Comparison of ENCODE assay signal across 2 cellular contexts in the genomic region with DNA sequence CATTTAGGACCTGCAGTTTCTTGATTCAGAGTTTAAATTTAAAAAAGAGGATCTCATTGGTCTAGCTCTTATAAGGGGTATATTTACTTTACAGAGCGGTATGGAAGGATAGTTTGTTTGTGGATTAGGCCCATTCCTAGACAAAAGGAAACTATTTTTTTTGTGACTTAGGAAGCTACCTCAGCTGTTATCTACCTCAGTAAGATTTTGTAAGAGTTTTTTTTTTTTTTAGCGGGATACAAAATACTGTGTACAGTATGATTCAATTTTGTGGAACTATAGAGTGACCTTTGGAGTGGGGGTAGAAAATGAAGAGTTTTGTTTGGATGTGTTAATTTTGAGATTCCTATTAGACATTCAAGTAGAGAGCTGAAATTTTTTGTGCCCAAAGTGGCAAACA.
TF ChIP-seq lines count a peak whose summit lies in the region.

No MANE protein-coding gene starts in this region.

TF ChIP-seq in WTC11, 78 proteins besides CTCF, POLR2A, EP300 and RAD21 (continued from another document):
- TF ChIP-seq, protein P1, sequence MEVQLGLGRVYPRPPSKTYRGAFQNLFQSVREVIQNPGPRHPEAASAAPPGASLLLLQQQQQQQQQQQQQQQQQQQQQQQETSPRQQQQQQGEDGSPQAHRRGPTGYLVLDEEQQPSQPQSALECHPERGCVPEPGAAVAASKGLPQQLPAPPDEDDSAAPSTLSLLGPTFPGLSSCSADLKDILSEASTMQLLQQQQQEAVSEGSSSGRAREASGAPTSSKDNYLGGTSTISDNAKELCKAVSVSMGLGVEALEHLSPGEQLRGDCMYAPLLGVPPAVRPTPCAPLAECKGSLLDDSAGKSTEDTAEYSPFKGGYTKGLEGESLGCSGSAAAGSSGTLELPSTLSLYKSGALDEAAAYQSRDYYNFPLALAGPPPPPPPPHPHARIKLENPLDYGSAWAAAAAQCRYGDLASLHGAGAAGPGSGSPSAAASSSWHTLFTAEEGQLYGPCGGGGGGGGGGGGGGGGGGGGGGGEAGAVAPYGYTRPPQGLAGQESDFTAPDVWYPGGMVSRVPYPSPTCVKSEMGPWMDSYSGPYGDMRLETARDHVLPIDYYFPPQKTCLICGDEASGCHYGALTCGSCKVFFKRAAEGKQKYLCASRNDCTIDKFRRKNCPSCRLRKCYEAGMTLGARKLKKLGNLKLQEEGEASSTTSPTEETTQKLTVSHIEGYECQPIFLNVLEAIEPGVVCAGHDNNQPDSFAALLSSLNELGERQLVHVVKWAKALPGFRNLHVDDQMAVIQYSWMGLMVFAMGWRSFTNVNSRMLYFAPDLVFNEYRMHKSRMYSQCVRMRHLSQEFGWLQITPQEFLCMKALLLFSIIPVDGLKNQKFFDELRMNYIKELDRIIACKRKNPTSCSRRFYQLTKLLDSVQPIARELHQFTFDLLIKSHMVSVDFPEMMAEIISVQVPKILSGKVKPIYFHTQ (CRISPR knock-in tag; IDR thresholded peaks at IDR 0.05): no peak
- TF ChIP-seq ZNF317 (CRISPR knock-in tag; IDR thresholded peaks at IDR 0.05; ENCODE audit: borderline replicate concordance, low read depth) (no peak), GRHL2 (CRISPR knock-in tag; IDR thresholded peaks at IDR 0.05; ENCODE audit: insufficient replicate concordance, severe bottlenecking) (no peak), PRRX2 (CRISPR knock-in tag; IDR thresholded peaks at IDR 0.05) (no peak), ZNF416 (CRISPR knock-in tag; IDR thresholded peaks at IDR 0.05) (no peak), ESRRA (CRISPR knock-in tag; IDR thresholded peaks at IDR 0.05; ENCODE audit: borderline replicate concordance) (no peak), SP1 (CRISPR knock-in tag; conservative IDR thresholded peaks at IDR 0.05) (no peak), EMX1 (CRISPR knock-in tag; IDR thresholded peaks at IDR 0.05) (no peak), RORB (CRISPR knock-in tag; IDR thresholded peaks at IDR 0.05) (no peak)
- TF ChIP-seq, protein P2, sequence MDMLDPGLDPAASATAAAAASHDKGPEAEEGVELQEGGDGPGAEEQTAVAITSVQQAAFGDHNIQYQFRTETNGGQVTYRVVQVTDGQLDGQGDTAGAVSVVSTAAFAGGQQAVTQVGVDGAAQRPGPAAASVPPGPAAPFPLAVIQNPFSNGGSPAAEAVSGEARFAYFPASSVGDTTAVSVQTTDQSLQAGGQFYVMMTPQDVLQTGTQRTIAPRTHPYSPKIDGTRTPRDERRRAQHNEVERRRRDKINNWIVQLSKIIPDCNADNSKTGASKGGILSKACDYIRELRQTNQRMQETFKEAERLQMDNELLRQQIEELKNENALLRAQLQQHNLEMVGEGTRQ (CRISPR knock-in tag; IDR thresholded peaks at IDR 0.05): no peak
- TF ChIP-seq, protein P3, sequence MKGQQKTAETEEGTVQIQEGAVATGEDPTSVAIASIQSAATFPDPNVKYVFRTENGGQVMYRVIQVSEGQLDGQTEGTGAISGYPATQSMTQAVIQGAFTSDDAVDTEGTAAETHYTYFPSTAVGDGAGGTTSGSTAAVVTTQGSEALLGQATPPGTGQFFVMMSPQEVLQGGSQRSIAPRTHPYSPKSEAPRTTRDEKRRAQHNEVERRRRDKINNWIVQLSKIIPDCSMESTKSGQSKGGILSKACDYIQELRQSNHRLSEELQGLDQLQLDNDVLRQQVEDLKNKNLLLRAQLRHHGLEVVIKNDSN (CRISPR knock-in tag; IDR thresholded peaks at IDR 0.05): no peak
- TF ChIP-seq, protein P4, sequence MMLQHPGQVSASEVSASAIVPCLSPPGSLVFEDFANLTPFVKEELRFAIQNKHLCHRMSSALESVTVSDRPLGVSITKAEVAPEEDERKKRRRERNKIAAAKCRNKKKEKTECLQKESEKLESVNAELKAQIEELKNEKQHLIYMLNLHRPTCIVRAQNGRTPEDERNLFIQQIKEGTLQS (CRISPR knock-in tag; conservative IDR thresholded peaks at IDR 0.05): no peak
- TF ChIP-seq, protein P5, sequence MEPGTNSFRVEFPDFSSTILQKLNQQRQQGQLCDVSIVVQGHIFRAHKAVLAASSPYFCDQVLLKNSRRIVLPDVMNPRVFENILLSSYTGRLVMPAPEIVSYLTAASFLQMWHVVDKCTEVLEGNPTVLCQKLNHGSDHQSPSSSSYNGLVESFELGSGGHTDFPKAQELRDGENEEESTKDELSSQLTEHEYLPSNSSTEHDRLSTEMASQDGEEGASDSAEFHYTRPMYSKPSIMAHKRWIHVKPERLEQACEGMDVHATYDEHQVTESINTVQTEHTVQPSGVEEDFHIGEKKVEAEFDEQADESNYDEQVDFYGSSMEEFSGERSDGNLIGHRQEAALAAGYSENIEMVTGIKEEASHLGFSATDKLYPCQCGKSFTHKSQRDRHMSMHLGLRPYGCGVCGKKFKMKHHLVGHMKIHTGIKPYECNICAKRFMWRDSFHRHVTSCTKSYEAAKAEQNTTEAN (CRISPR knock-in tag; IDR thresholded peaks at IDR 0.05): no peak
- TF ChIP-seq, protein P6, sequence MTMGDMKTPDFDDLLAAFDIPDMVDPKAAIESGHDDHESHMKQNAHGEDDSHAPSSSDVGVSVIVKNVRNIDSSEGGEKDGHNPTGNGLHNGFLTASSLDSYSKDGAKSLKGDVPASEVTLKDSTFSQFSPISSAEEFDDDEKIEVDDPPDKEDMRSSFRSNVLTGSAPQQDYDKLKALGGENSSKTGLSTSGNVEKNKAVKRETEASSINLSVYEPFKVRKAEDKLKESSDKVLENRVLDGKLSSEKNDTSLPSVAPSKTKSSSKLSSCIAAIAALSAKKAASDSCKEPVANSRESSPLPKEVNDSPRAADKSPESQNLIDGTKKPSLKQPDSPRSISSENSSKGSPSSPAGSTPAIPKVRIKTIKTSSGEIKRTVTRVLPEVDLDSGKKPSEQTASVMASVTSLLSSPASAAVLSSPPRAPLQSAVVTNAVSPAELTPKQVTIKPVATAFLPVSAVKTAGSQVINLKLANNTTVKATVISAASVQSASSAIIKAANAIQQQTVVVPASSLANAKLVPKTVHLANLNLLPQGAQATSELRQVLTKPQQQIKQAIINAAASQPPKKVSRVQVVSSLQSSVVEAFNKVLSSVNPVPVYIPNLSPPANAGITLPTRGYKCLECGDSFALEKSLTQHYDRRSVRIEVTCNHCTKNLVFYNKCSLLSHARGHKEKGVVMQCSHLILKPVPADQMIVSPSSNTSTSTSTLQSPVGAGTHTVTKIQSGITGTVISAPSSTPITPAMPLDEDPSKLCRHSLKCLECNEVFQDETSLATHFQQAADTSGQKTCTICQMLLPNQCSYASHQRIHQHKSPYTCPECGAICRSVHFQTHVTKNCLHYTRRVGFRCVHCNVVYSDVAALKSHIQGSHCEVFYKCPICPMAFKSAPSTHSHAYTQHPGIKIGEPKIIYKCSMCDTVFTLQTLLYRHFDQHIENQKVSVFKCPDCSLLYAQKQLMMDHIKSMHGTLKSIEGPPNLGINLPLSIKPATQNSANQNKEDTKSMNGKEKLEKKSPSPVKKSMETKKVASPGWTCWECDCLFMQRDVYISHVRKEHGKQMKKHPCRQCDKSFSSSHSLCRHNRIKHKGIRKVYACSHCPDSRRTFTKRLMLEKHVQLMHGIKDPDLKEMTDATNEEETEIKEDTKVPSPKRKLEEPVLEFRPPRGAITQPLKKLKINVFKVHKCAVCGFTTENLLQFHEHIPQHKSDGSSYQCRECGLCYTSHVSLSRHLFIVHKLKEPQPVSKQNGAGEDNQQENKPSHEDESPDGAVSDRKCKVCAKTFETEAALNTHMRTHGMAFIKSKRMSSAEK (CRISPR knock-in tag; IDR thresholded peaks at IDR 0.05; ENCODE audit: borderline replicate concordance): no peak
TF ChIP-seq in WTC11: peak in this region for 0.

TF ChIP-seq in HepG2, 621 proteins besides CTCF, POLR2A, EP300 and RAD21 (continued from another document and continues in another):
- TF ChIP-seq, protein P7, sequence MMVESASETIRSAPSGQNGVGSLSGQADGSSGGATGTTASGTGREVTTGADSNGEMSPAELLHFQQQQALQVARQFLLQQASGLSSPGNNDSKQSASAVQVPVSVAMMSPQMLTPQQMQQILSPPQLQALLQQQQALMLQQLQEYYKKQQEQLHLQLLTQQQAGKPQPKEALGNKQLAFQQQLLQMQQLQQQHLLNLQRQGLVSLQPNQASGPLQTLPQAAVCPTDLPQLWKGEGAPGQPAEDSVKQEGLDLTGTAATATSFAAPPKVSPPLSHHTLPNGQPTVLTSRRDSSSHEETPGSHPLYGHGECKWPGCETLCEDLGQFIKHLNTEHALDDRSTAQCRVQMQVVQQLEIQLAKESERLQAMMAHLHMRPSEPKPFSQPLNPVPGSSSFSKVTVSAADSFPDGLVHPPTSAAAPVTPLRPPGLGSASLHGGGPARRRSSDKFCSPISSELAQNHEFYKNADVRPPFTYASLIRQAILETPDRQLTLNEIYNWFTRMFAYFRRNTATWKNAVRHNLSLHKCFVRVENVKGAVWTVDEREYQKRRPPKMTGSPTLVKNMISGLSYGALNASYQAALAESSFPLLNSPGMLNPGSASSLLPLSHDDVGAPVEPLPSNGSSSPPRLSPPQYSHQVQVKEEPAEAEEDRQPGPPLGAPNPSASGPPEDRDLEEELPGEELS (CRISPR knock-in tag; IDR thresholded peaks at IDR 0.05): peak; percentile 5; the same call in 1 of the 2 replicates
- 0 out of 2 replicates have a peak, but pooled peaks have one; percentile 15 for TF ChIP-seq CREM (IDR thresholded peaks at IDR 0.05)
- TF ChIP-seq CREM (CRISPR knock-in tag; IDR thresholded peaks at IDR 0.05): no peak
- no peak for TF ChIP-seq SOX6 (IDR thresholded peaks at IDR 0.05)
- peak; percentile 12; the same call in 1 of the 2 replicates for TF ChIP-seq SOX6 (CRISPR knock-in tag; IDR thresholded peaks at IDR 0.05)
- peak; percentile 73; the same call in 1 of the 2 replicates for TF ChIP-seq HNF4G (IDR thresholded peaks at IDR 0.05; ENCODE audit: borderline replicate concordance, low read depth, low read length)
- TF ChIP-seq HNF4G (CRISPR knock-in tag; IDR thresholded peaks at IDR 0.05; ENCODE audit: borderline replicate concordance, low read depth): no peak
- TF ChIP-seq, protein P8, sequence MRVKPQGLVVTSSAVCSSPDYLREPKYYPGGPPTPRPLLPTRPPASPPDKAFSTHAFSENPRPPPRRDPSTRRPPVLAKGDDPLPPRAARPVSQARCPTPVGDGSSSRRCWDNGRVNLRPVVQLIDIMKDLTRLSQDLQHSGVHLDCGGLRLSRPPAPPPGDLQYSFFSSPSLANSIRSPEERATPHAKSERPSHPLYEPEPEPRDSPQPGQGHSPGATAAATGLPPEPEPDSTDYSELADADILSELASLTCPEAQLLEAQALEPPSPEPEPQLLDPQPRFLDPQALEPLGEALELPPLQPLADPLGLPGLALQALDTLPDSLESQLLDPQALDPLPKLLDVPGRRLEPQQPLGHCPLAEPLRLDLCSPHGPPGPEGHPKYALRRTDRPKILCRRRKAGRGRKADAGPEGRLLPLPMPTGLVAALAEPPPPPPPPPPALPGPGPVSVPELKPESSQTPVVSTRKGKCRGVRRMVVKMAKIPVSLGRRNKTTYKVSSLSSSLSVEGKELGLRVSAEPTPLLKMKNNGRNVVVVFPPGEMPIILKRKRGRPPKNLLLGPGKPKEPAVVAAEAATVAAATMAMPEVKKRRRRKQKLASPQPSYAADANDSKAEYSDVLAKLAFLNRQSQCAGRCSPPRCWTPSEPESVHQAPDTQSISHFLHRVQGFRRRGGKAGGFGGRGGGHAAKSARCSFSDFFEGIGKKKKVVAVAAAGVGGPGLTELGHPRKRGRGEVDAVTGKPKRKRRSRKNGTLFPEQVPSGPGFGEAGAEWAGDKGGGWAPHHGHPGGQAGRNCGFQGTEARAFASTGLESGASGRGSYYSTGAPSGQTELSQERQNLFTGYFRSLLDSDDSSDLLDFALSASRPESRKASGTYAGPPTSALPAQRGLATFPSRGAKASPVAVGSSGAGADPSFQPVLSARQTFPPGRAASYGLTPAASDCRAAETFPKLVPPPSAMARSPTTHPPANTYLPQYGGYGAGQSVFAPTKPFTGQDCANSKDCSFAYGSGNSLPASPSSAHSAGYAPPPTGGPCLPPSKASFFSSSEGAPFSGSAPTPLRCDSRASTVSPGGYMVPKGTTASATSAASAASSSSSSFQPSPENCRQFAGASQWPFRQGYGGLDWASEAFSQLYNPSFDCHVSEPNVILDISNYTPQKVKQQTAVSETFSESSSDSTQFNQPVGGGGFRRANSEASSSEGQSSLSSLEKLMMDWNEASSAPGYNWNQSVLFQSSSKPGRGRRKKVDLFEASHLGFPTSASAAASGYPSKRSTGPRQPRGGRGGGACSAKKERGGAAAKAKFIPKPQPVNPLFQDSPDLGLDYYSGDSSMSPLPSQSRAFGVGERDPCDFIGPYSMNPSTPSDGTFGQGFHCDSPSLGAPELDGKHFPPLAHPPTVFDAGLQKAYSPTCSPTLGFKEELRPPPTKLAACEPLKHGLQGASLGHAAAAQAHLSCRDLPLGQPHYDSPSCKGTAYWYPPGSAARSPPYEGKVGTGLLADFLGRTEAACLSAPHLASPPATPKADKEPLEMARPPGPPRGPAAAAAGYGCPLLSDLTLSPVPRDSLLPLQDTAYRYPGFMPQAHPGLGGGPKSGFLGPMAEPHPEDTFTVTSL (CRISPR knock-in tag; IDR thresholded peaks at IDR 0.05; ENCODE audit: borderline replicate concordance): 0 out of 2 replicates have a peak, but pooled peaks have one; percentile 19
- no peak for TF ChIP-seq KDM4B (CRISPR knock-in tag; IDR thresholded peaks at IDR 0.05)
- peak; percentile 62; the same call in 1 of the 2 replicates for TF ChIP-seq LCORL (IDR thresholded peaks at IDR 0.05)
- no peak for TF ChIP-seq LCORL (CRISPR knock-in tag; IDR thresholded peaks at IDR 0.05)
- TF ChIP-seq ZNF234 (CRISPR knock-in tag; conservative IDR thresholded peaks at IDR 0.05): no peak
- no peak for TF ChIP-seq TOE1 (CRISPR knock-in tag; IDR thresholded peaks at IDR 0.05)
- TF ChIP-seq NFIC (IDR thresholded peaks at IDR 0.05; ENCODE audit: low read length): peak; percentile 58; the same call in 1 of the 2 replicates
- no peak for TF ChIP-seq HES4 (CRISPR knock-in tag; IDR thresholded peaks at IDR 0.05; ENCODE audit: borderline replicate concordance)
- no peak for TF ChIP-seq SMYD3 (CRISPR knock-in tag; IDR thresholded peaks at IDR 0.05)
- TF ChIP-seq ZNF382 (CRISPR knock-in tag; IDR thresholded peaks at IDR 0.05; ENCODE audit: borderline replicate concordance): no peak
- TF ChIP-seq, protein P9, sequence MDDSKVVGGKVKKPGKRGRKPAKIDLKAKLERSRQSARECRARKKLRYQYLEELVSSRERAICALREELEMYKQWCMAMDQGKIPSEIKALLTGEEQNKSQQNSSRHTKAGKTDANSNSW (CRISPR knock-in tag; IDR thresholded peaks at IDR 0.05; ENCODE audit: borderline replicate concordance): no peak
- TF ChIP-seq, protein P10, sequence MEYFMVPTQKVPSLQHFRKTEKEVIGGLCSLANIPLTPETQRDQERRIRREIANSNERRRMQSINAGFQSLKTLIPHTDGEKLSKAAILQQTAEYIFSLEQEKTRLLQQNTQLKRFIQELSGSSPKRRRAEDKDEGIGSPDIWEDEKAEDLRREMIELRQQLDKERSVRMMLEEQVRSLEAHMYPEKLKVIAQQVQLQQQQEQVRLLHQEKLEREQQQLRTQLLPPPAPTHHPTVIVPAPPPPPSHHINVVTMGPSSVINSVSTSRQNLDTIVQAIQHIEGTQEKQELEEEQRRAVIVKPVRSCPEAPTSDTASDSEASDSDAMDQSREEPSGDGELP (IDR thresholded peaks at IDR 0.05; ENCODE audit: borderline replicate concordance, low read depth): peak; percentile 47; the same call in 1 of the 2 replicates
- peak; percentile 36; the same call in 1 of the 2 replicates for TF ChIP-seq SOX5 (CRISPR knock-in tag; IDR thresholded peaks at IDR 0.05; ENCODE audit: borderline replicate concordance)
- TF ChIP-seq, protein P11, sequence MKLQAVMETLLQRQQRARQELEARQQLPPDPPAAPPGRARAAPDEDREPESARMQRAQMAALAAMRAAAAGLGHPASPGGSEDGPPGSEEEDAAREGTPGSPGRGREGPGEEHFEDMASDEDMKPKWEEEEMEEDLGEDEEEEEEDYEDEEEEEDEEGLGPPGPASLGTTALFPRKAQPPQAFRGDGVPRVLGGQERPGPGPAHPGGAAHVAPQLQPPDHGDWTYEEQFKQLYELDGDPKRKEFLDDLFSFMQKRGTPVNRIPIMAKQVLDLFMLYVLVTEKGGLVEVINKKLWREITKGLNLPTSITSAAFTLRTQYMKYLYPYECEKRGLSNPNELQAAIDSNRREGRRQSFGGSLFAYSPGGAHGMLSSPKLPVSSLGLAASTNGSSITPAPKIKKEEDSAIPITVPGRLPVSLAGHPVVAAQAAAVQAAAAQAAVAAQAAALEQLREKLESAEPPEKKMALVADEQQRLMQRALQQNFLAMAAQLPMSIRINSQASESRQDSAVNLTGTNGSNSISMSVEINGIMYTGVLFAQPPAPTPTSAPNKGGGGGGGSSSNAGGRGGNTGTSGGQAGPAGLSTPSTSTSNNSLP (IDR thresholded peaks at IDR 0.05; ENCODE audit: low read depth, low read length): 0 out of 2 replicates have a peak, but pooled peaks have one; percentile 29
